ENCODE assay signal across 8 cellular contexts in genomic region chr3:54121404-54122045, GRCh38. TPM values are rescaled to one million over a fixed set of nuclear protein-coding genes. Genes with fewer than 3 reads are reported as not detected.
A peak's percentile ranks its signal among the peaks of the same experiment; 100 is the strongest.
DNase-seq lines count a peak whose midpoint lies in the region; ATAC-seq and TF ChIP-seq lines count a peak whose summit lies in the region.

No MANE protein-coding gene starts in this region.

- intact Hi-C loops in body of pancreas (cut with DNase I): no loop called here

- H3K36me3 ChIP-seq in urinary bladder (ENCODE audit: insufficient read depth) (no peaks in the 10 kb centered on the region), body of pancreas (replicated peaks in 1 of 2; ENCODE audit: insufficient read depth in 1 of 2, low read depth in 2 of 2) (no peaks in the 10 kb centered on the region)

- no peak overlapping the region for H3K27ac ChIP-seq in urinary bladder (ENCODE audit: low read depth)
- H3K27ac ChIP-seq in body of pancreas: no peak overlapping the region

- in situ Hi-C loops in astrocyte of the cerebellum (cut with HindIII; ENCODE audit: low sequenced_read_pairs): no loop called here

- H3K9me3 ChIP-seq in body of pancreas: no peaks in the 10 kb centered on the region

- TF ChIP-seq CTCF in astrocyte of the cerebellum (IDR thresholded peaks at IDR 0.05; ENCODE audit: low read depth, low read length, missing control alignments): no peak
- no peak for TF ChIP-seq CTCF in body of pancreas (IDR thresholded peaks at IDR 0.05)

- ATAC-seq in left lobe of liver: peak; percentile 45
- ATAC-seq in body of pancreas: no peak

- under 1% methylated on average over 71 of the region's 71 CpGs for WGBS in urinary bladder
- WGBS in body of pancreas, 2 donors: 0 to 1% methylated on average over 2 to 68 of the region's 71 CpGs

- H3K4me3 ChIP-seq in astrocyte of the cerebellum (ENCODE audit: low read depth, low read length) (peak overlapping the region; percentile 33), urinary bladder (ENCODE audit: low read depth, low read length) (peak overlapping the region; percentile 52), body of pancreas (peak overlapping the region in 1 of 2 donors; percentile 8)

- H3K4me1 ChIP-seq in urinary bladder (ENCODE audit: insufficient read depth) (no peaks in the 10 kb centered on the region), body of pancreas (peaks cover 26% of the 10 kb centered on the region)

- DNase-seq in NCI-H748 (lab: John Stamatoyannopoulos, UW; ENCODE audit: unreplicated experiment): peak; percentile 74
- DNase-seq in NCI-H748 treated with DMSO at 0.1 percent for 48 hours (lab: John Stamatoyannopoulos, UW): no peak
- no peak for DNase-seq in astrocyte of the cerebellum (ENCODE audit: low read depth)
- no peak for DNase-seq in left lobe of liver (ENCODE audit: low spot score)
- no peak for DNase-seq in body of pancreas
- no peak for DNase-seq in SKM-1 (lab: John Stamatoyannopoulos, UW; ENCODE audit: unreplicated experiment)
- no peak for DNase-seq in hippocampal formation (lab: John Stamatoyannopoulos, UW)

- peaks cover 5 to 26% of the 10 kb centered on the region in 2 donors for H3K27me3 ChIP-seq in body of pancreas

- no peak for TF ChIP-seq POLR2A in body of pancreas (IDR thresholded peaks at IDR 0.05)

RNA-seq across cellular contexts. Expression of gene CACNA2D3, which starts 0.8 kb away (rescaled TPM):
- 0.10 TPM for total RNA-seq in left lobe of liver
- total RNA-seq in urinary bladder: 1.7 TPM
- polyA plus RNA-seq in urinary bladder: 0.57 TPM
- total RNA-seq in body of pancreas: not detected
